In the genomic region with DNA sequence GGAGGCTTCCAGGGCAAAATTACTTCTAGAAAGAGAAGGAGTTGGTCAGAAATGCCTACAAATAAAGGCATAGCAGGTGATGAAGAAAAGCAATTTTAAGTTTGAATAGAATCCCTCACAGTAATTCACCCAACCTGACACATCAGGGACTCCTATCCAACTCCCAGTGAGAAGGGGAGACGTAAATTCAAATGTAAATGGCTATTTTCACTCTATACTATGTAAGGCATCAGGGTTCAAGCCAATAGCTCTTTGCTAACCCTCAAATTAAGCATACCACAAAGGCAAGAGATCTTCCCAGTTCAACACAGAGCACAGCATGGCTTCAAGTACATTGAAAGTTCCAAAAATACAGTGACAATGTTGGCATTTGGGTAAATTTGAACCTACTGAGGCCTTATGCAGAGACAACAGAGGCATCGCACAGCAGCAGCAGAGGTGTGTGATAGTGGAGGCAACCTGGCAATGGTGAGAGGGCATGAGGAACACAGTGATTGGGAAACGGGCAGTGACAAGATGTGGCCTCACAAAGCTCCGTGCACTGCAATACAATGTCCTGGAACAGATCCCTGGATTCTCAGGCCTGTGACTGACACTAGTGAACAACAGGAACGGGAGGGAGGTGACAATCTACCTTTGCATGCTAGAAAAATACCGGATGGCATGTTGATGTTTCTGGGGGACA, we compare ENCODE assay signal across 1 cellular context.
TF ChIP-seq lines count a peak whose summit lies in the region.

No MANE protein-coding gene starts in this region.

TF ChIP-seq in WTC11, 78 proteins besides CTCF, POLR2A, EP300 and RAD21:
- TF ChIP-seq GABPB1 (CRISPR knock-in tag; IDR thresholded peaks at IDR 0.05) = no peak
- no peak for TF ChIP-seq NR1H2 (CRISPR knock-in tag; IDR thresholded peaks at IDR 0.05)
- no peak for TF ChIP-seq ZNF263 (CRISPR knock-in tag; IDR thresholded peaks at IDR 0.05; ENCODE audit: low read depth)
- no peak for TF ChIP-seq JAZF1 (CRISPR knock-in tag; IDR thresholded peaks at IDR 0.05)
- no peak for TF ChIP-seq ZNF317 (CRISPR knock-in tag; IDR thresholded peaks at IDR 0.05; ENCODE audit: borderline replicate concordance, low read depth)
- no peak for TF ChIP-seq FOXJ3 (CRISPR knock-in tag; IDR thresholded peaks at IDR 0.05; ENCODE audit: borderline replicate concordance)
- no peak for TF ChIP-seq ERG (CRISPR knock-in tag; IDR thresholded peaks at IDR 0.05)
- TF ChIP-seq SP1 (CRISPR knock-in tag; conservative IDR thresholded peaks at IDR 0.05) = no peak
- TF ChIP-seq ESRRA (CRISPR knock-in tag; IDR thresholded peaks at IDR 0.05; ENCODE audit: borderline replicate concordance) = no peak
- TF ChIP-seq STAT6 (CRISPR knock-in tag; conservative IDR thresholded peaks at IDR 0.05; ENCODE audit: low read depth) = no peak
- TF ChIP-seq GTF2I (CRISPR knock-in tag; conservative IDR thresholded peaks at IDR 0.05) = no peak
- TF ChIP-seq MAX (CRISPR knock-in tag; IDR thresholded peaks at IDR 0.05) = no peak
- TF ChIP-seq FOXP1 (CRISPR knock-in tag; IDR thresholded peaks at IDR 0.05; ENCODE audit: borderline replicate concordance) = no peak
- TF ChIP-seq, protein P1, sequence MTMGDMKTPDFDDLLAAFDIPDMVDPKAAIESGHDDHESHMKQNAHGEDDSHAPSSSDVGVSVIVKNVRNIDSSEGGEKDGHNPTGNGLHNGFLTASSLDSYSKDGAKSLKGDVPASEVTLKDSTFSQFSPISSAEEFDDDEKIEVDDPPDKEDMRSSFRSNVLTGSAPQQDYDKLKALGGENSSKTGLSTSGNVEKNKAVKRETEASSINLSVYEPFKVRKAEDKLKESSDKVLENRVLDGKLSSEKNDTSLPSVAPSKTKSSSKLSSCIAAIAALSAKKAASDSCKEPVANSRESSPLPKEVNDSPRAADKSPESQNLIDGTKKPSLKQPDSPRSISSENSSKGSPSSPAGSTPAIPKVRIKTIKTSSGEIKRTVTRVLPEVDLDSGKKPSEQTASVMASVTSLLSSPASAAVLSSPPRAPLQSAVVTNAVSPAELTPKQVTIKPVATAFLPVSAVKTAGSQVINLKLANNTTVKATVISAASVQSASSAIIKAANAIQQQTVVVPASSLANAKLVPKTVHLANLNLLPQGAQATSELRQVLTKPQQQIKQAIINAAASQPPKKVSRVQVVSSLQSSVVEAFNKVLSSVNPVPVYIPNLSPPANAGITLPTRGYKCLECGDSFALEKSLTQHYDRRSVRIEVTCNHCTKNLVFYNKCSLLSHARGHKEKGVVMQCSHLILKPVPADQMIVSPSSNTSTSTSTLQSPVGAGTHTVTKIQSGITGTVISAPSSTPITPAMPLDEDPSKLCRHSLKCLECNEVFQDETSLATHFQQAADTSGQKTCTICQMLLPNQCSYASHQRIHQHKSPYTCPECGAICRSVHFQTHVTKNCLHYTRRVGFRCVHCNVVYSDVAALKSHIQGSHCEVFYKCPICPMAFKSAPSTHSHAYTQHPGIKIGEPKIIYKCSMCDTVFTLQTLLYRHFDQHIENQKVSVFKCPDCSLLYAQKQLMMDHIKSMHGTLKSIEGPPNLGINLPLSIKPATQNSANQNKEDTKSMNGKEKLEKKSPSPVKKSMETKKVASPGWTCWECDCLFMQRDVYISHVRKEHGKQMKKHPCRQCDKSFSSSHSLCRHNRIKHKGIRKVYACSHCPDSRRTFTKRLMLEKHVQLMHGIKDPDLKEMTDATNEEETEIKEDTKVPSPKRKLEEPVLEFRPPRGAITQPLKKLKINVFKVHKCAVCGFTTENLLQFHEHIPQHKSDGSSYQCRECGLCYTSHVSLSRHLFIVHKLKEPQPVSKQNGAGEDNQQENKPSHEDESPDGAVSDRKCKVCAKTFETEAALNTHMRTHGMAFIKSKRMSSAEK (CRISPR knock-in tag; IDR thresholded peaks at IDR 0.05; ENCODE audit: borderline replicate concordance) = no peak
- TF ChIP-seq ZNF138 (CRISPR knock-in tag; conservative IDR thresholded peaks at IDR 0.05) = no peak
- no peak for TF ChIP-seq RORB (CRISPR knock-in tag; IDR thresholded peaks at IDR 0.05)
- TF ChIP-seq ZNF121 (CRISPR knock-in tag; IDR thresholded peaks at IDR 0.05) = no peak
- no peak for TF ChIP-seq OVOL2 (CRISPR knock-in tag; IDR thresholded peaks at IDR 0.05; ENCODE audit: borderline replicate concordance)
- TF ChIP-seq ATF1 (CRISPR knock-in tag; IDR thresholded peaks at IDR 0.05) = no peak
